In genomic region chr16:482468-483185, GRCh38 we compare ENCODE assay signal across 19 cellular contexts. TPM values are rescaled to one million over a fixed set of nuclear protein-coding genes. Genes with fewer than 3 reads are reported as not detected.
DNase-seq lines count a peak whose midpoint lies in the region; TF ChIP-seq lines count a peak whose summit lies in the region.
"Had no signal": no experiment of that assay in that cellular context is flagged by ENCODE, and none has a peak within 500 bp of the region (broad histone marks: within the 10 kb centered on the region; RNA-seq: fewer than 3 reads in every experiment).

No MANE protein-coding gene starts in this region.

- no peaks in the 10 kb centered on the region for H3K4me1 ChIP-seq in esophagus squamous epithelium
- H3K4me1 ChIP-seq: colonic mucosa had no signal

- H3K4me3 ChIP-seq in dorsolateral prefrontal cortex (no peak overlapping the region), esophagus squamous epithelium (no peak overlapping the region)
- H3K4me3 ChIP-seq: colonic mucosa, upper lobe of left lung had no signal

- H3K27me3 ChIP-seq in dorsolateral prefrontal cortex, result no peaks in the 10 kb centered on the region
- H3K27me3 ChIP-seq in layer of hippocampus (ENCODE audit: control insufficient read depth, insufficient read depth, low read length), result no peaks in the 10 kb centered on the region
- H3K27me3 ChIP-seq in esophagus squamous epithelium, result no peaks in the 10 kb centered on the region
- H3K27me3 ChIP-seq: colonic mucosa, upper lobe of left lung had no signal

- TF ChIP-seq POLR2A in esophagus squamous epithelium (IDR thresholded peaks at IDR 0.05), result no peak

- POLR2A ChIA-PET in RWPE1 (lab: Yijun Ruan, JAX; ENCODE audit: low non-redundant PET), result no interaction called here

- DNase-seq in RWPE1 (ENCODE audit: low spot score), result no peak
- DNase-seq in dorsolateral prefrontal cortex, result no peak
- no peak for DNase-seq in SKM-1 (lab: John Stamatoyannopoulos, UW; ENCODE audit: unreplicated experiment)
- DNase-seq in NCI-H2171 (lab: John Stamatoyannopoulos, UW), result no peak
- DNase-seq in esophagus squamous epithelium (lab: John Stamatoyannopoulos, UW), result no peak
- DNase-seq: activated CD4-positive, alpha-beta T cell treated with anti-CD3 and anti-CD28 coated beads for 48 hours; activated CD8-positive, alpha-beta memory T cell treated with anti-CD3 and anti-CD28 coated beads, Interleukin-2, amount 10 ng/mL, durations not matched to agents 7 days and 5 days; CD8-positive, alpha-beta T cell; colonic mucosa; Kasumi-1; NCI-H1092; NCI-H2029 treated with DMSO at 0.1 percent for 48 hours; NCI-H446 treated with DMSO at 0.1 percent for 48 hours; RPMI8226; stimulated activated CD4-positive, alpha-beta T cell treated with anti-CD3 and anti-CD28 coated beads, Interleukin-2, amount 100 ng/mL, for 24 hours; stimulated activated naive CD8-positive, alpha-beta T cell treated with anti-CD3 and anti-CD28 coated beads, Interleukin-15, Interleukin-2, amounts not matched to agents 100 U/mL and 50 U/mL, for 24 hours; upper lobe of left lung had no signal

- H3K27ac ChIP-seq in RWPE1 (peak overlapping the region; percentile 14; the same call in 1 of the 2 replicates), dorsolateral prefrontal cortex (peak overlapping the region in 57 of 59 donors; percentile 20 to 94 (median 84)), layer of hippocampus (ENCODE audit: low read depth, low read length) (peak overlapping the region; percentile 81), temporal lobe (ENCODE audit: low read depth, low read length) (peak overlapping the region; percentile 93), esophagus squamous epithelium (no peak overlapping the region)
- H3K27ac ChIP-seq: colonic mucosa, upper lobe of left lung had no signal

- intact Hi-C loops in dorsolateral prefrontal cortex (cut with DNase I) (no loop called here), esophagus squamous epithelium (cut with DNase I) (no loop called here)

- peaks cover 0 to 20% (median 7%) of the 10 kb centered on the region in 3 donors for H3K36me3 ChIP-seq in esophagus squamous epithelium
- H3K36me3 ChIP-seq: colonic mucosa had no signal

- TF ChIP-seq CTCF in RWPE1 (conservative IDR thresholded peaks at IDR 0.05; ENCODE audit: low read depth) (no peak), dorsolateral prefrontal cortex (IDR thresholded peaks at IDR 0.05 in 54 of 56, conservative IDR thresholded peaks at IDR 0.05 in 2 of 56; ENCODE audit: low read depth in 1 of 56, partially characterized antibody in 56 of 56) (no peak), esophagus squamous epithelium (IDR thresholded peaks at IDR 0.05) (no peak)

- no peaks in the 10 kb centered on the region for H3K9me3 ChIP-seq in esophagus squamous epithelium
- H3K9me3 ChIP-seq: colonic mucosa, upper lobe of left lung had no signal

- CTCF ChIA-PET in RWPE1 (lab: Yijun Ruan, JAX), result interaction anchor here (0.7 kb wide), 1 partner anchor 113 kb away, joined by 5 read pairs; no protein-coding TSS in a partner anchor

- WGBS in esophagus squamous epithelium, 2 donors, result 89 to 91% methylated on average over 5 to 7 of the region's 31 CpGs

RNA-seq across cellular contexts. Expression of gene CAPN15, which starts 44.9 kb away (rescaled TPM):
- 10 to 100 TPM; 18.8 to 69.8 (median 34.2) TPM for total RNA-seq in dorsolateral prefrontal cortex
- 9.1 TPM for total RNA-seq in temporal lobe
- total RNA-seq in esophagus squamous epithelium, result 10 to 100 TPM; 29.4 to 69.6 (median 52.4) TPM

RNA-seq across cellular contexts. Expression of gene RAB11FIP3, which starts 57.2 kb away (rescaled TPM):
- total RNA-seq in dorsolateral prefrontal cortex (100 to 1,000 TPM in 110 of 120 experiments, 10 to 100 TPM in 10; 84.7 to 179 (median 116) TPM), temporal lobe (29.0 TPM), esophagus squamous epithelium (10 to 100 TPM in 2 of 4 donors, 1 to 10 TPM in 2; 8.0 to 25.6 (median 10.1) TPM)

Comparison
In these comparisons a context has a peak if more than half of its experiments do, and no peak if none do; other contexts are left out.
1. H3K27ac ChIP-seq: peak in RWPE1 (single experiment), dorsolateral prefrontal cortex (57 of 59), layer of hippocampus (single experiment) and temporal lobe (single experiment); none in esophagus squamous epithelium (0 of 4).